ENCODE assay signal across 14 cellular contexts in the genomic region with DNA sequence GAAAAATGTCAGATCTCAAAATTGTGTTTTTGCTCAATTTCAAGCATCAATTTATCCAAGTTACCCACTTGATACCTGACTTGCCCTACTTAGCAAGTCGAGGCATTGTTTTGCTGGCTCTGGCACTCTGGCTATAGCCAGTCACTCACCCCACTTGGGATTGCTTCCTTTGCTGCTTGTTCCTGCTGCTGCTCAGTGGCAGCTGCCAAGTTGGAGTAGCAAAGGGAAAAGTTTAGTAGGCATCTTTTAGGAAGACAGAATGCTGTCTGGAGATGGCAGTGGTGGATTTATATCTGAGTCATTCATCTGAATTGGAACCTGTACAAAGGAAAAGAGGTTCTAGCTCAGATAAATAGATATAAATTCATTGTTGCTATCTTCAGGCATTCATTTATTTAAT. TPM values are rescaled to one million over a fixed set of nuclear protein-coding genes. Genes with fewer than 3 reads are reported as not detected.
DNase-seq lines count a peak whose midpoint lies in the region; TF ChIP-seq lines count a peak whose summit lies in the region.
"Had no signal": no experiment of that assay in that cellular context is flagged by ENCODE, and none has a peak within 500 bp of the region (broad histone marks: within the 10 kb centered on the region; RNA-seq: fewer than 3 reads in every experiment).

No MANE protein-coding gene starts in this region.

- no peak overlapping the region for H3K4me3 ChIP-seq in SK-N-SH (ENCODE audit: low read depth in 2 of 2, low read length in 1 of 2)
- H3K4me3 ChIP-seq in fibroblast of the aortic adventitia (ENCODE audit: low read depth, low read length): no peak overlapping the region
- H3K4me3 ChIP-seq in MM.1S (ENCODE audit: low read length): no peak overlapping the region
- H3K4me3 ChIP-seq: colonic mucosa, K562 had no signal

- H3K27me3 ChIP-seq in SK-N-SH (ENCODE audit: insufficient read depth) (no peaks in the 10 kb centered on the region), MM.1S (replicated peaks; ENCODE audit: insufficient read depth, low read length) (no peaks in the 10 kb centered on the region)
- H3K27me3 ChIP-seq: colonic mucosa had no signal

- H3F3A ChIP-seq in SK-N-SH (replicated peaks; ENCODE audit: insufficient read depth) (peaks cover 14% of the 10 kb centered on the region), MM.1S (ENCODE audit: insufficient read depth, low read length) (no peaks in the 10 kb centered on the region)

- H3K9me2 ChIP-seq in SK-N-SH (no peaks in the 10 kb centered on the region), MM.1S (replicated peaks; ENCODE audit: insufficient read depth, low read length) (no peaks in the 10 kb centered on the region)

- DNase-seq in DMS 273 (lab: John Stamatoyannopoulos, UW; ENCODE audit: unreplicated experiment) (peak; percentile 19), DMS 273 treated with DMSO at 0.1 percent for 48 hours (lab: John Stamatoyannopoulos, UW) (no peak), SK-N-SH (no peak), fibroblast of the aortic adventitia (ENCODE audit: low read depth) (peak; percentile 18), renal cortical epithelial cell (ENCODE audit: low read depth) (peak; percentile 39), MM.1S (no peak), AML-193 (lab: John Stamatoyannopoulos, UW) (no peak), middle frontal gyrus (ENCODE audit: extremely low spot score, low spot score) (no peak)
- DNase-seq: activated CD4-positive, CD25-positive, alpha-beta regulatory T cell; activated effector memory CD4-positive, alpha-beta T cell treated with Interleukin-2 at 50 U/mL for 16 hours; colonic mucosa; NCI-H2107 had no signal

- H3K27ac ChIP-seq in SK-N-SH (ENCODE audit: low read depth in 2 of 2, low read length in 1 of 2): peak overlapping the region in 1 of 2 experiments; percentile 63; a peak in 2 of 4 replicates
- no peak overlapping the region for H3K27ac ChIP-seq in MM.1S (ENCODE audit: low read length)
- H3K27ac ChIP-seq: 22Rv1, colonic mucosa had no signal

- CTCF ChIA-PET in SK-N-SH (lab: Yijun Ruan, JAX): interaction anchor here (0.6 to 1.3 kb wide), 2 partner anchors 105 to 184 kb away, joined by 4 to 5 read pairs; no protein-coding TSS in a partner anchor

- no peak overlapping the region for H2AFZ ChIP-seq in SK-N-SH (ENCODE audit: low read depth)
- H2AFZ ChIP-seq in MM.1S (ENCODE audit: low read length): no peak overlapping the region

- no peak for TF ChIP-seq EP300 in SK-N-SH (IDR thresholded peaks at IDR 0.05; ENCODE audit: borderline replicate concordance in 1 of 2, low read depth in 1 of 2, low read length in 1 of 2)

- H3K79me2 ChIP-seq in SK-N-SH (ENCODE audit: insufficient read depth) (no peaks in the 10 kb centered on the region; the same call in 1 of the 2 replicates), MM.1S (ENCODE audit: low read length) (no peaks in the 10 kb centered on the region)

- H4K20me1 ChIP-seq in SK-N-SH (ENCODE audit: insufficient read depth) (no peaks in the 10 kb centered on the region), MM.1S (ENCODE audit: insufficient read depth, low read length) (no peaks in the 10 kb centered on the region)

- H3K9ac ChIP-seq in SK-N-SH (no peak overlapping the region), MM.1S (ENCODE audit: low read length) (no peak overlapping the region)

- H3K4me1 ChIP-seq in SK-N-SH (ENCODE audit: control insufficient read depth in 1 of 2, insufficient read depth in 2 of 2, low read depth in 1 of 2, low read length in 1 of 2): peaks cover 7 to 30% of the 10 kb centered on the region in 2 experiments
- H3K4me1 ChIP-seq in MM.1S (ENCODE audit: low read length): no peaks in the 10 kb centered on the region

- H3K36me3 ChIP-seq in SK-N-SH (replicated peaks in 1 of 2; ENCODE audit: control insufficient read depth in 1 of 2, insufficient read depth in 2 of 2, low read length in 1 of 2) (no peaks in the 10 kb centered on the region), MM.1S (replicated peaks; ENCODE audit: insufficient read depth, low read length) (no peaks in the 10 kb centered on the region)
- H3K36me3 ChIP-seq: colonic mucosa had no signal

- 25% methylated on average over 1 of the region's 1 CpG for WGBS in SK-N-SH (ENCODE audit: low lambda C conversion rate)

- no peak for TF ChIP-seq CTCF in SK-N-SH (IDR thresholded peaks at IDR 0.05)
- TF ChIP-seq CTCF in fibroblast of the aortic adventitia (IDR thresholded peaks at IDR 0.05; ENCODE audit: insufficient read depth, low read length): no peak
- TF ChIP-seq CTCF in MM.1S (IDR thresholded peaks at IDR 0.05; ENCODE audit: low read length): no peak

- no peak overlapping the region for H3K4me2 ChIP-seq in SK-N-SH
- no peak overlapping the region for H3K4me2 ChIP-seq in MM.1S (ENCODE audit: low read depth, low read length)

- no peak for TF ChIP-seq RAD21 in SK-N-SH (IDR thresholded peaks at IDR 0.05; ENCODE audit: low read length)

- POLR2A ChIA-PET in SK-N-SH (lab: Yijun Ruan, JAX): no interaction called here

- H3K9me3 ChIP-seq in SK-N-SH (no peaks in the 10 kb centered on the region), MM.1S (replicated peaks; ENCODE audit: insufficient read depth, low read length) (no peaks in the 10 kb centered on the region)
- H3K9me3 ChIP-seq: colonic mucosa had no signal

TF ChIP-seq in SK-N-SH, 30 proteins besides CTCF, POLR2A, EP300 and RAD21:
- TF ChIP-seq JUND (IDR thresholded peaks at IDR 0.05): peak; percentile 23; the same call in 1 of the 2 replicates
- TF ChIP-seq PBX3 (IDR thresholded peaks at IDR 0.05): peak; percentile 51
- peak; percentile 30 for TF ChIP-seq TCF12 (IDR thresholded peaks at IDR 0.05)
- peak; percentile 48; the same call in 1 of the 2 replicates for TF ChIP-seq NFIC (IDR thresholded peaks at IDR 0.05; ENCODE audit: borderline replicate concordance)
- no peak for TF ChIP-seq GATA2 (CRISPR knock-in tag; IDR thresholded peaks at IDR 0.05)

RNA-seq across cellular contexts. Expression of gene PCCA, which starts 41.2 kb away (rescaled TPM):
- 6.8 and 7.3 TPM in 2 replicates for polyA plus RNA-seq in SK-N-SH (2012; rRNA removed)
- 8.7 and 9.8 TPM in 2 replicates for polyA plus RNA-seq in SK-N-SH (2012; cell fraction: cytosol; rRNA removed)
- 8.0 and 11.3 TPM in 2 replicates for polyA plus RNA-seq in SK-N-SH (2012; cell fraction: nucleus; rRNA removed)
- 22.1 and 23.8 TPM in 2 replicates for total RNA-seq in fibroblast of the aortic adventitia (ENCODE audit: low replicate concordance)
- 12.5 and 72.8 TPM in 2 replicates for total RNA-seq in renal cortical epithelial cell

Comparison
In these comparisons a context has a peak if more than half of its experiments do, and no peak if none do; other contexts are left out.
1. DNase-seq: peak in DMS 273 (single experiment), fibroblast of the aortic adventitia (single experiment) and renal cortical epithelial cell (single experiment); none in DMS 273 treated with DMSO at 0.1 percent for 48 hours (single experiment), SK-N-SH (single experiment), MM.1S (single experiment), AML-193 (0 of 2) and middle frontal gyrus (single experiment).